In the genomic region with DNA sequence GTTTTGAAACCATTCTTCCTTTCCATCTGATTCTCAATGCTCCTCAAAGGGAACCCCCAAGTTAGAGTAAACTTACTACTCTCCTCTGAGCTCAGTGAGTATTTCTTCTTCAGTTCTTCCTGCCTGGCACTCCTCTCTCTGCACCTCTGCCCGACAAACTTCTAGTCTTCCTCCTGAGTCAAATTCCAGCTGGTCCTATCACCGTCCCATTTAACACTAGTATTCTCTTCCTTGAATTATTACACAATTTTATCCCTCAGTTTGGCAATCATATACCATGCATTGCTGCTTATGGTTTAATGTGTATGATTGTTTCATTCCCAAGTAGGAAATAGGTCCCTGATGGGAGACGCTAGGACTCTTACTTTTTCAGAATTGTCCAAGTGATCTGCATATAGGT, we compare ENCODE assay signal across 19 cellular contexts.
"Had no signal": no experiment of that assay in that cellular context is flagged by ENCODE, and none has a peak within 500 bp of the region (broad histone marks: within the 10 kb centered on the region; RNA-seq: fewer than 3 reads in every experiment).

No MANE protein-coding gene starts in this region.

- H3K4me1 Mint-ChIP-seq: naive thymus-derived CD4-positive, alpha-beta T cell had no signal

- H3K4me1 ChIP-seq: foreskin keratinocyte, parathyroid adenoma, psoas muscle had no signal

- ATAC-seq: foreskin keratinocyte; left cardiac atrium; left ventricle myocardium superior; naive thymus-derived CD4-positive, alpha-beta T cell; psoas muscle; sciatic nerve had no signal

- H3K27me3 ChIP-seq: esophagus squamous epithelium, hepatocyte had no signal

- H3K4me3 Mint-ChIP-seq: naive thymus-derived CD4-positive, alpha-beta T cell; nephron progenitor cell; type B pancreatic cell had no signal

- H3K9ac ChIP-seq: parathyroid adenoma had no signal

- DNase-seq: cortex of kidney; effector memory CD4-positive, alpha-beta T cell; esophagus squamous epithelium; foreskin keratinocyte; kidney; left cardiac atrium; left ventricle myocardium superior; mesendoderm; naive thymus-derived CD4-positive, alpha-beta T cell; nephron progenitor cell; psoas muscle; retina; stimulated activated naive CD4-positive, alpha-beta T cell had no signal

- H3K36me3 Mint-ChIP-seq: naive thymus-derived CD4-positive, alpha-beta T cell had no signal

- H3K27ac ChIP-seq: epithelial cell of prostate, esophagus squamous epithelium, foreskin keratinocyte, hepatocyte, parathyroid adenoma, psoas muscle had no signal

- H3K36me3 ChIP-seq: esophagus squamous epithelium had no signal

- H2AFZ ChIP-seq: hepatocyte, parathyroid adenoma had no signal

- H3K9me3 Mint-ChIP-seq: nephron progenitor cell, type B pancreatic cell had no signal

- H3K9me3 ChIP-seq: esophagus squamous epithelium, psoas muscle had no signal

- H3K4me2 ChIP-seq: hepatocyte had no signal

- H3K4me3 ChIP-seq: esophagus squamous epithelium, hepatocyte, lung, psoas muscle had no signal

- H3K27ac Mint-ChIP-seq: naive thymus-derived CD4-positive, alpha-beta T cell; nephron progenitor cell; type B pancreatic cell had no signal
